In the genomic region with DNA sequence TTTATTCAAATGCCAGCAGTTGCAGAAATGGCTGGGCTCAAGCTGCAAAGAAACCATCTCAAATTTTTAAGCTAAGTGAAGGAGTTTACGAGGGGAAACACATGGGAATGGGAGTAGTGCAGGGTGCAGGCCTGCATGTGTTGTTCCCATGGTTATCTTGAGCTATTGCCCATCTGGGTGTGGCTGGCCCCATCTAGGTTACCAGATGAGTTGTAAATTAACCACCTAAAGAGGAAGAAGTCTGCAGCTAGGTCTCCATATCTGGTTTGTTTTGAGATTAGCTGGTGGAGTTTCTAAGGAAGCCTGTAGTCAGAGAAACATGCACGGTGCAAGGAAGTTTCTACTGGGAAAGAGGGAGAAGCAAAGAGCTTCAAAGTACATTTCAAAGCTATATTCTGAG, we compare ENCODE assay signal across 1 cellular context.
TF ChIP-seq lines count a peak whose summit lies in the region.

No MANE protein-coding gene starts in this region.

TF ChIP-seq in HepG2, 621 proteins besides CTCF, POLR2A, EP300 and RAD21 (continues in another document):
- no peak for TF ChIP-seq ISL2 (CRISPR knock-in tag; IDR thresholded peaks at IDR 0.05)
- TF ChIP-seq, protein P1, sequence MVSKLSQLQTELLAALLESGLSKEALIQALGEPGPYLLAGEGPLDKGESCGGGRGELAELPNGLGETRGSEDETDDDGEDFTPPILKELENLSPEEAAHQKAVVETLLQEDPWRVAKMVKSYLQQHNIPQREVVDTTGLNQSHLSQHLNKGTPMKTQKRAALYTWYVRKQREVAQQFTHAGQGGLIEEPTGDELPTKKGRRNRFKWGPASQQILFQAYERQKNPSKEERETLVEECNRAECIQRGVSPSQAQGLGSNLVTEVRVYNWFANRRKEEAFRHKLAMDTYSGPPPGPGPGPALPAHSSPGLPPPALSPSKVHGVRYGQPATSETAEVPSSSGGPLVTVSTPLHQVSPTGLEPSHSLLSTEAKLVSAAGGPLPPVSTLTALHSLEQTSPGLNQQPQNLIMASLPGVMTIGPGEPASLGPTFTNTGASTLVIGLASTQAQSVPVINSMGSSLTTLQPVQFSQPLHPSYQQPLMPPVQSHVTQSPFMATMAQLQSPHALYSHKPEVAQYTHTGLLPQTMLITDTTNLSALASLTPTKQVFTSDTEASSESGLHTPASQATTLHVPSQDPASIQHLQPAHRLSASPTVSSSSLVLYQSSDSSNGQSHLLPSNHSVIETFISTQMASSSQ (IDR thresholded peaks at IDR 0.05; ENCODE audit: low read depth), result 0 out of 2 replicates have a peak, but pooled peaks have one; percentile 25
- TF ChIP-seq, protein P1 (CRISPR knock-in tag; IDR thresholded peaks at IDR 0.05; ENCODE audit: borderline replicate concordance), result no peak
- no peak for TF ChIP-seq AGO1 (IDR thresholded peaks at IDR 0.05; ENCODE audit: low read depth, low read length, poor library complexity, severe bottlenecking)
- no peak for TF ChIP-seq ZNF430 (CRISPR knock-in tag; IDR thresholded peaks at IDR 0.05)
- TF ChIP-seq, protein P2, sequence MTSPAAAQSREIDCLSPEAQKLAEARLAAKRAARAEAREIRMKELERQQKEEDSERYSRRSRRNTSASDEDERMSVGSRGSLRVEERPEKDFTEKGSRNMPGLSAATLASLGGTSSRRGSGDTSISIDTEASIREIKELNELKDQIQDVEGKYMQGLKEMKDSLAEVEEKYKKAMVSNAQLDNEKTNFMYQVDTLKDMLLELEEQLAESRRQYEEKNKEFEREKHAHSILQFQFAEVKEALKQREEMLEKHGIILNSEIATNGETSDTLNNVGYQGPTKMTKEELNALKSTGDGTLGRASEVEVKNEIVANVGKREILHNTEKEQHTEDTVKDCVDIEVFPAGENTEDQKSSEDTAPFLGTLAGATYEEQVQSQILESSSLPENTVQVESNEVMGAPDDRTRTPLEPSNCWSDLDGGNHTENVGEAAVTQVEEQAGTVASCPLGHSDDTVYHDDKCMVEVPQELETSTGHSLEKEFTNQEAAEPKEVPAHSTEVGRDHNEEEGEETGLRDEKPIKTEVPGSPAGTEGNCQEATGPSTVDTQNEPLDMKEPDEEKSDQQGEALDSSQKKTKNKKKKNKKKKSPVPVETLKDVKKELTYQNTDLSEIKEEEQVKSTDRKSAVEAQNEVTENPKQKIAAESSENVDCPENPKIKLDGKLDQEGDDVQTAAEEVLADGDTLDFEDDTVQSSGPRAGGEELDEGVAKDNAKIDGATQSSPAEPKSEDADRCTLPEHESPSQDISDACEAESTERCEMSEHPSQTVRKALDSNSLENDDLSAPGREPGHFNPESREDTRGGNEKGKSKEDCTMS (CRISPR knock-in tag; conservative IDR thresholded peaks at IDR 0.05), result no peak
- no peak for TF ChIP-seq SYNCRIP (IDR thresholded peaks at IDR 0.05; ENCODE audit: insufficient read depth, low read depth, low read length)
- TF ChIP-seq, protein P3, sequence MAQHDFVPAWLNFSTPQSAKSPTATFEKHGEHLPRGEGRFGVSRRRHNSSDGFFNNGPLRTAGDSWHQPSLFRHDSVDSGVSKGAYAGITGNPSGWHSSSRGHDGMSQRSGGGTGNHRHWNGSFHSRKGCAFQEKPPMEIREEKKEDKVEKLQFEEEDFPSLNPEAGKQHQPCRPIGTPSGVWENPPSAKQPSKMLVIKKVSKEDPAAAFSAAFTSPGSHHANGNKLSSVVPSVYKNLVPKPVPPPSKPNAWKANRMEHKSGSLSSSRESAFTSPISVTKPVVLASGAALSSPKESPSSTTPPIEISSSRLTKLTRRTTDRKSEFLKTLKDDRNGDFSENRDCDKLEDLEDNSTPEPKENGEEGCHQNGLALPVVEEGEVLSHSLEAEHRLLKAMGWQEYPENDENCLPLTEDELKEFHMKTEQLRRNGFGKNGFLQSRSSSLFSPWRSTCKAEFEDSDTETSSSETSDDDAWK (CRISPR knock-in tag; IDR thresholded peaks at IDR 0.05), result no peak
- TF ChIP-seq ZBTB42 (CRISPR knock-in tag; IDR thresholded peaks at IDR 0.05), result no peak
- no peak for TF ChIP-seq GLI4 (CRISPR knock-in tag; IDR thresholded peaks at IDR 0.05; ENCODE audit: borderline replicate concordance)
- no peak for TF ChIP-seq ZNF879 (CRISPR knock-in tag; IDR thresholded peaks at IDR 0.05)
- TF ChIP-seq BRCA1 (CRISPR knock-in tag; IDR thresholded peaks at IDR 0.05), result no peak
- TF ChIP-seq ZNF280D (CRISPR knock-in tag; IDR thresholded peaks at IDR 0.05), result no peak
- TF ChIP-seq SSRP1 (CRISPR knock-in tag; IDR thresholded peaks at IDR 0.05), result no peak
- no peak for TF ChIP-seq SMYD3 (CRISPR knock-in tag; IDR thresholded peaks at IDR 0.05)
- peak; percentile 38; the same call in 1 of the 2 replicates for TF ChIP-seq ELF3 (CRISPR knock-in tag; IDR thresholded peaks at IDR 0.05)
- no peak for TF ChIP-seq SNAPC5 (CRISPR knock-in tag; IDR thresholded peaks at IDR 0.05; ENCODE audit: borderline replicate concordance)
- TF ChIP-seq ZNF292 (CRISPR knock-in tag; IDR thresholded peaks at IDR 0.05; ENCODE audit: borderline replicate concordance, low read depth), result 0 out of 2 replicates have a peak, but pooled peaks have one; percentile 18
- no peak for TF ChIP-seq TSC22D2 (CRISPR knock-in tag; IDR thresholded peaks at IDR 0.05; ENCODE audit: borderline replicate concordance)
- TF ChIP-seq HOXA5 (CRISPR knock-in tag; IDR thresholded peaks at IDR 0.05), result no peak
- no peak for TF ChIP-seq ZNF142 (CRISPR knock-in tag; IDR thresholded peaks at IDR 0.05)
- TF ChIP-seq ZNF563 (CRISPR knock-in tag; IDR thresholded peaks at IDR 0.05), result no peak
- TF ChIP-seq NBN (conservative IDR thresholded peaks at IDR 0.05), result no peak
- TF ChIP-seq ZNF883 (CRISPR knock-in tag; IDR thresholded peaks at IDR 0.05; ENCODE audit: not compliant biosample characterization), result no peak
- no peak for TF ChIP-seq NR2F2 (IDR thresholded peaks at IDR 0.05; ENCODE audit: borderline replicate concordance, low read depth)
- no peak for TF ChIP-seq ZNF674 (CRISPR knock-in tag; IDR thresholded peaks at IDR 0.05; ENCODE audit: low read depth)
- no peak for TF ChIP-seq ZNF138 (CRISPR knock-in tag; IDR thresholded peaks at IDR 0.05; ENCODE audit: low read depth)
- TF ChIP-seq, protein P4, sequence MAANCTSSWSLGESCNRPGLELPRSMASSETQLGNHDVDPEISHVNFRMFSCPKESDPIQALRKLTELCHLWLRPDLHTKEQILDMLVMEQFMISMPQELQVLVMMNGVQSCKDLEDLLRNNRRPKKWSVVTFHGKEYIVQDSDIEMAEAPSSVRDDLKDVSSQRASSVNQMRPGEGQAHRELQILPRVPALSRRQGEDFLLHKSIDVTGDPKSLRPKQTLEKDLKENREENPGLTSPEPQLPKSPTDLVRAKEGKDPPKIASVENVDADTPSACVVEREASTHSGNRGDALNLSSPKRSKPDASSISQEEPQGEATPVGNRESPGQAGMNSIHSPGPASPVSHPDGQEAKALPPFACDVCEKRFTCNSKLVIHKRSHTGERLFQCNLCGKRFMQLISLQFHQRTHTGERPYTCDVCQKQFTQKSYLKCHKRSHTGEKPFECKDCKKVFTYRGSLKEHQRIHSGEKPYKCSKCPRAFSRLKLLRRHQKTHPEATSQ (CRISPR knock-in tag; IDR thresholded peaks at IDR 0.05; ENCODE audit: borderline replicate concordance), result no peak
- no peak for TF ChIP-seq REL (CRISPR knock-in tag; conservative IDR thresholded peaks at IDR 0.05)
- TF ChIP-seq, protein P5, sequence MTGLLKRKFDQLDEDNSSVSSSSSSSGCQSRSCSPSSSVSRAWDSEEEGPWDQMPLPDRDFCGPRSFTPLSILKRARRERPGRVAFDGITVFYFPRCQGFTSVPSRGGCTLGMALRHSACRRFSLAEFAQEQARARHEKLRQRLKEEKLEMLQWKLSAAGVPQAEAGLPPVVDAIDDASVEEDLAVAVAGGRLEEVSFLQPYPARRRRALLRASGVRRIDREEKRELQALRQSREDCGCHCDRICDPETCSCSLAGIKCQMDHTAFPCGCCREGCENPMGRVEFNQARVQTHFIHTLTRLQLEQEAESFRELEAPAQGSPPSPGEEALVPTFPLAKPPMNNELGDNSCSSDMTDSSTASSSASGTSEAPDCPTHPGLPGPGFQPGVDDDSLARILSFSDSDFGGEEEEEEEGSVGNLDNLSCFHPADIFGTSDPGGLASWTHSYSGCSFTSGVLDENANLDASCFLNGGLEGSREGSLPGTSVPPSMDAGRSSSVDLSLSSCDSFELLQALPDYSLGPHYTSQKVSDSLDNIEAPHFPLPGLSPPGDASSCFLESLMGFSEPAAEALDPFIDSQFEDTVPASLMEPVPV (CRISPR knock-in tag; IDR thresholded peaks at IDR 0.05), result no peak
- TF ChIP-seq CBX1 (IDR thresholded peaks at IDR 0.05; ENCODE audit: low read depth), result no peak
- 0 out of 2 replicates have a peak, but pooled peaks have one; percentile 15 for TF ChIP-seq ZFX (CRISPR knock-in tag; IDR thresholded peaks at IDR 0.05; ENCODE audit: low read depth)
- no peak for TF ChIP-seq NFKBIZ (CRISPR knock-in tag; IDR thresholded peaks at IDR 0.05)
- no peak for TF ChIP-seq ZSCAN30 (CRISPR knock-in tag; IDR thresholded peaks at IDR 0.05)
